ENCODE assay signal across 8 cellular contexts in the genomic region with DNA sequence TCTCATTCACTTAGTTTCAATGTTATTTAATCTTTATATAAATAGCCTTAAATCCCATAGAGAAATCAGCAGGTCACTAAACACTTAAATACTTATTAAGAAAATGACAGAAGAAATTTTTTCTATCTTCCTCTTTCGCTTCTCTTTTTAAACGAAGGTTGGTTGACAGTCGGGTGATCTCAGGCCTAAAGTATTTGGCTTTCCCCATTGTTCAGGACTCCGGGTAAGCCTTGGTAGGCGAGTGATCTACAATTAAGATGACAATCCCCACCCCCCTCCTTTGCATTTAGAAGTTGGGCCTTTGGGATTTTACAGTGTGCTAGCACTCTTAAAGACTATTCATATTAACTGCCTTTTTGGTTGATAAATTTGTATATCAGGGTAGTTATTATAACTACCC. TPM values are rescaled to one million over a fixed set of nuclear protein-coding genes. Genes with fewer than 3 reads are reported as not detected.
DNase-seq lines count a peak whose midpoint lies in the region; ATAC-seq, FAIRE-seq and TF ChIP-seq lines count a peak whose summit lies in the region.

No MANE protein-coding gene starts in this region.

- H3K4me3 Mint-ChIP-seq in activated T-cell treated with anti-CD3 and anti-CD28 coated beads, Interleukin-2, amount 50 U/mL, for 72 hours, result no peak overlapping the region

- no peak for FAIRE-seq in frontal cortex (lab: Jason Lieb, UNC)

- no peaks in the 10 kb centered on the region for H3K9me3 Mint-ChIP-seq in activated T-cell treated with anti-CD3 and anti-CD28 coated beads, Interleukin-2, amount 50 U/mL, for 72 hours

- peak overlapping the region; percentile 92 for H3K27ac ChIP-seq in Panc1 (ENCODE audit: low read length)
- H3K27ac ChIP-seq in right atrium auricular region, result peak overlapping the region; percentile 43 to 79
- peak overlapping the region; percentile 47 to 62 (median 58) for H3K27ac ChIP-seq in upper lobe of left lung
- H3K27ac ChIP-seq in effector memory CD4-positive, alpha-beta T cell (ENCODE audit: insufficient read depth, low read length, poor library complexity, severe bottlenecking), result no peak overlapping the region

- H3K4me3 ChIP-seq in Panc1 (ENCODE audit: low read depth in 2 of 2, low read length in 2 of 2) (peak overlapping the region in 1 of 2 experiments; percentile 26; a peak in 2 of 4 replicates), right atrium auricular region (no peak overlapping the region), upper lobe of left lung (no peak overlapping the region)
- no peak overlapping the region for H3K4me3 ChIP-seq in effector memory CD4-positive, alpha-beta T cell (ENCODE audit: insufficient read depth, low read depth, low read length, poor library complexity, severe bottlenecking)

- H3K36me3 ChIP-seq in Panc1 (ENCODE audit: control insufficient read depth, insufficient read depth, low read length) (no peaks in the 10 kb centered on the region), right atrium auricular region (no peaks in the 10 kb centered on the region), upper lobe of left lung (no peaks in the 10 kb centered on the region)
- no peaks in the 10 kb centered on the region for H3K36me3 ChIP-seq in effector memory CD4-positive, alpha-beta T cell (ENCODE audit: control insufficient read depth, insufficient read depth, low read length)

- WGBS in upper lobe of left lung, 2 donors, result 49 to 59% methylated on average over 5 of the region's 5 CpGs

- DNase-seq in EH (ENCODE audit: low read depth) (peak; percentile 89), Panc1 (ENCODE audit: low read depth, low spot score) (peak; percentile 70), right atrium auricular region (ENCODE audit: low spot score) (no peak), upper lobe of left lung (no peak), frontal cortex (ENCODE audit: low spot score in 2 of 2) (no peak)
- no peak for DNase-seq in effector memory CD4-positive, alpha-beta T cell
- no peak for DNase-seq in activated T-cell treated with anti-CD3 and anti-CD28 coated beads, Interleukin-2, amount 50 U/mL, for 72 hours

- no peak overlapping the region for H3K27ac Mint-ChIP-seq in activated T-cell treated with anti-CD3 and anti-CD28 coated beads, Interleukin-2, amount 50 U/mL, for 72 hours

- no peak for TF ChIP-seq CTCF in Panc1 (IDR thresholded peaks at IDR 0.05)
- no peak for TF ChIP-seq CTCF in right atrium auricular region (IDR thresholded peaks at IDR 0.05)
- TF ChIP-seq CTCF in upper lobe of left lung (IDR thresholded peaks at IDR 0.05), result no peak

- CTCF ChIA-PET in Panc1 (lab: Charles Lee), result interaction anchor here (0.5 kb wide), 1 partner anchor 18 kb away, joined by 4 read pairs; no protein-coding TSS in a partner anchor

- in situ Hi-C loops in Panc1 (cut with HindIII; ENCODE audit: low pct_unique_long_range_greater_than_20kb, low sequenced_read_pairs), result no loop called here

- H3K9me3 ChIP-seq in Panc1 (ENCODE audit: control insufficient read depth, insufficient read depth, low read depth, low read length) (peaks cover 7% of the 10 kb centered on the region; the same call in 1 of the 2 replicates), right atrium auricular region (peaks cover 0 to 7% of the 10 kb centered on the region in 2 donors), upper lobe of left lung (no peaks in the 10 kb centered on the region)
- no peaks in the 10 kb centered on the region for H3K9me3 ChIP-seq in effector memory CD4-positive, alpha-beta T cell (ENCODE audit: control insufficient read depth, low read length)

- H3K4me1 ChIP-seq in Panc1 (ENCODE audit: control insufficient read depth, insufficient read depth, low read length), result peaks cover 38% of the 10 kb centered on the region
- peaks cover 0 to 27% of the 10 kb centered on the region in 2 donors for H3K4me1 ChIP-seq in right atrium auricular region
- peaks cover 11 to 22% (median 16%) of the 10 kb centered on the region in 4 donors for H3K4me1 ChIP-seq in upper lobe of left lung
- no peaks in the 10 kb centered on the region for H3K4me1 ChIP-seq in effector memory CD4-positive, alpha-beta T cell (ENCODE audit: control insufficient read depth, insufficient read depth, low read length, poor library complexity, severe bottlenecking)

- TF ChIP-seq POLR2A in upper lobe of left lung (IDR thresholded peaks at IDR 0.05), result no peak

- no peaks in the 10 kb centered on the region for H3K27me3 Mint-ChIP-seq in activated T-cell treated with anti-CD3 and anti-CD28 coated beads, Interleukin-2, amount 50 U/mL, for 72 hours (ENCODE audit: low read depth)

- BruUV-seq in Panc1 (replicated peaks; lab: Mats Ljungman, UMichigan), result no TSS peak

- POLR2A ChIA-PET in Panc1 (lab: Charles Lee), result interaction anchor here (0.5 kb wide), 1 partner anchor 85 kb away, joined by 3 read pairs; no protein-coding TSS in a partner anchor

- intact Hi-C loops in Panc1 (cut with micrococcal nuclease; ENCODE audit: unreplicated experiment), result no loop called here

- no peaks in the 10 kb centered on the region for H3K27me3 ChIP-seq in Panc1 (ENCODE audit: control insufficient read depth, insufficient read depth, low read length)
- H3K27me3 ChIP-seq in right atrium auricular region, result no peaks in the 10 kb centered on the region
- no peaks in the 10 kb centered on the region for H3K27me3 ChIP-seq in upper lobe of left lung
- H3K27me3 ChIP-seq in effector memory CD4-positive, alpha-beta T cell (replicated peaks; ENCODE audit: control insufficient read depth, insufficient read depth, low read length, poor library complexity, severe bottlenecking), result no peaks in the 10 kb centered on the region

- ATAC-seq in HG02623 (IDR thresholded peaks at IDR 0.05; ENCODE audit: unreplicated experiment), result peak; percentile 90
- peak; percentile 58 for ATAC-seq in Panc1
- peak in 1 of 2 donors; percentile 59 for ATAC-seq in upper lobe of left lung (ENCODE audit: low FRiP score in 2 of 2)
- ATAC-seq in activated T-cell treated with anti-CD3 and anti-CD28 coated beads, Interleukin-2, amount 50 U/mL, for 72 hours (replicated peaks in 1 of 2), result no peak

- H3K4me1 Mint-ChIP-seq in activated T-cell treated with anti-CD3 and anti-CD28 coated beads, Interleukin-2, amount 50 U/mL, for 72 hours (ENCODE audit: low read depth), result no peaks in the 10 kb centered on the region

- H3K36me3 Mint-ChIP-seq in activated T-cell treated with anti-CD3 and anti-CD28 coated beads, Interleukin-2, amount 50 U/mL, for 72 hours (ENCODE audit: insufficient read depth in 2 of 2), result no peaks in the 10 kb centered on the region

- TF ChIP-seq EP300 in upper lobe of left lung (IDR thresholded peaks at IDR 0.05), result no peak

RNA-seq across cellular contexts. Expression of a gene that starts 19.7 kb away (rescaled TPM):
- total RNA-seq in Panc1 (2021; ENCODE audit: unreplicated experiment) (122 TPM), right atrium auricular region (10 to 100 TPM; 57.5 to 75.8 TPM), upper lobe of left lung (100 to 1,000 TPM; 209 to 637 (median 340) TPM), frontal cortex (33.8 TPM)
- 52.1 TPM for polyA plus RNA-seq in Panc1 (2012; ENCODE audit: insufficient read length)
- 10 to 100 TPM; 62.9 to 76.4 TPM for total RNA-seq in activated T-cell treated with anti-CD3 and anti-CD28 coated beads, Interleukin-2, amount 50 U/mL, for 72 hours

Comparison
In these comparisons a context has a peak if more than half of its experiments do, and no peak if none do; other contexts are left out.
1. DNase-seq: peak in EH (single experiment) and Panc1 (single experiment); none in right atrium auricular region (single experiment), upper lobe of left lung (0 of 2), effector memory CD4-positive, alpha-beta T cell (0 of 3), activated T-cell treated with anti-CD3 and anti-CD28 coated beads, Interleukin-2, amount 50 U/mL, for 72 hours (0 of 2) and frontal cortex (0 of 2).
2. ATAC-seq: peak in HG02623 (single experiment) and Panc1 (single experiment); none in activated T-cell treated with anti-CD3 and anti-CD28 coated beads, Interleukin-2, amount 50 U/mL, for 72 hours (0 of 2).